In genomic region chr17:57071991-57072944, GRCh38 we compare ENCODE assay signal across 1 cellular context.
TF ChIP-seq lines count a peak whose summit lies in the region.

No MANE protein-coding gene starts in this region.

TF ChIP-seq in HCT116, 20 proteins besides CTCF, POLR2A, EP300 and RAD21 (continued from another document):
- TF ChIP-seq EZH2phosphoT487 (IDR thresholded peaks at IDR 0.05; ENCODE audit: borderline replicate concordance) (no peak), EGR1 (IDR thresholded peaks at IDR 0.05; ENCODE audit: low read depth) (no peak), TCF7L2 (IDR thresholded peaks at IDR 0.05; ENCODE audit: borderline replicate concordance, extremely low read depth, insufficient read depth, insufficient read length) (no peak), CEBPB (IDR thresholded peaks at IDR 0.05; ENCODE audit: low read depth) (no peak), CBX3 (IDR thresholded peaks at IDR 0.05; ENCODE audit: low read depth) (no peak), ZNF274 (IDR thresholded peaks at IDR 0.05; ENCODE audit: low read depth, low read length) (no peak)
- TF ChIP-seq, protein P1, sequence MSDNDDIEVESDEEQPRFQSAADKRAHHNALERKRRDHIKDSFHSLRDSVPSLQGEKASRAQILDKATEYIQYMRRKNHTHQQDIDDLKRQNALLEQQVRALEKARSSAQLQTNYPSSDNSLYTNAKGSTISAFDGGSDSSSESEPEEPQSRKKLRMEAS (IDR thresholded peaks at IDR 0.05), result no peak
